In the genomic region with DNA sequence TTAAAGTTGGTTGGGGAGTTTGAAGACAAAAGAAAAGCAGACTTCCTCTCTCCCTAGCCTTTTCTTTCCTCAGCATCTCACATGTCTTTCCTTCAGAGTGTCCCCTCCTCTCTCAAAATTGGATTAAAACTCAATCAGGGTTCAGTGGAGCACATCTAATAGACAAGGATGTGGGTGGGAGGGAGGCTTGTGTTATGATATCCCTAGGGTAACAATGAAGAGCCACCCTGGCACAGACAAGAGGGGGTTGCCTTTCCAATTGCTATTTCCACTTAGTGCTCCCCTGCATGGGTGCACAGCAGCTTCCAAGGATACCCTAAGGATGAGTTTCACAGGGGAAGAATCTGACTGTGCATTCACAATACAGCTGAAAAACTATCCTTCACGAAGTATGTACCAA, we compare ENCODE assay signal across 16 cellular contexts.
DNase-seq lines count a peak whose midpoint lies in the region; ATAC-seq and TF ChIP-seq lines count a peak whose summit lies in the region.
"Had no signal": no experiment of that assay in that cellular context is flagged by ENCODE, and none has a peak within 500 bp of the region (broad histone marks: within the 10 kb centered on the region; RNA-seq: fewer than 3 reads in every experiment).

No MANE protein-coding gene starts in this region.

- H3K9me3 ChIP-seq in BLaER1 treated with 17β-estradiol and CSF1 and Interleukin-3, amounts not matched to agents 10 nM and 100 nM (replicated peaks in 1 of 11): peaks cover 0 to 10% (median 8%) of the 10 kb centered on the region in 11 experiments; a peak in 11 of 22 replicates
- H3K9me3 ChIP-seq in neural progenitor cell (ENCODE audit: low read depth): no peaks in the 10 kb centered on the region

- no peak overlapping the region for H3K27ac Mint-ChIP-seq in neural progenitor cell
- H3K27ac Mint-ChIP-seq: CD8-positive, alpha-beta T cell; HFFc6 had no signal

- no peak for ATAC-seq in GM21717 (IDR thresholded peaks at IDR 0.05; ENCODE audit: unreplicated experiment)
- ATAC-seq: CD8-positive, alpha-beta T cell; HCT116 had no signal

- H3F3A ChIP-seq in neural progenitor cell (ENCODE audit: low read depth): no peaks in the 10 kb centered on the region

- no peaks in the 10 kb centered on the region for H3K27me3 ChIP-seq in BLaER1 treated with 17β-estradiol and CSF1 and Interleukin-3, amounts not matched to agents 10 nM and 100 nM
- H3K27me3 ChIP-seq in neural progenitor cell: no peaks in the 10 kb centered on the region

- H3K36me3 Mint-ChIP-seq in neural progenitor cell: peaks cover 2% of the 10 kb centered on the region
- H3K36me3 Mint-ChIP-seq: CD8-positive, alpha-beta T cell had no signal

- DNase-seq in NCI-H2171 treated with DMSO at 0.1 percent for 48 hours (lab: John Stamatoyannopoulos, UW) (peak; percentile 14), NCI-H2171 (lab: John Stamatoyannopoulos, UW) (no peak), neural progenitor cell (ENCODE audit: low spot score) (peak; percentile 73), AML-193 (lab: John Stamatoyannopoulos, UW) (no peak), cerebellum (ENCODE audit: low spot score) (no peak)
- DNase-seq: 8988T; Calu3; CD8-positive, alpha-beta T cell; DMS79 treated with DMSO at 0.1 percent for 48 hours; GF-D8; GOT3; H7; HFFc6 had no signal

- peak overlapping the region in 6 of 11 experiments; percentile 0 to 38 (median 22); a peak in 5 of 22 replicates for H3K4me2 ChIP-seq in BLaER1 treated with 17β-estradiol and CSF1 and Interleukin-3, amounts not matched to agents 10 nM and 100 nM
- H3K4me2 ChIP-seq in neural progenitor cell: no peak overlapping the region

- no peak for TF ChIP-seq CTCF in neural progenitor cell (IDR thresholded peaks at IDR 0.05)

- H3K4me3 ChIP-seq in BLaER1 treated with 17β-estradiol and CSF1 and Interleukin-3, amounts not matched to agents 10 nM and 100 nM: no peak overlapping the region
- no peak overlapping the region for H3K4me3 ChIP-seq in neural progenitor cell

- no peak overlapping the region for H3K4me3 Mint-ChIP-seq in neural progenitor cell
- H3K4me3 Mint-ChIP-seq: CD8-positive, alpha-beta T cell; HFFc6 had no signal

- peaks cover 19% of the 10 kb centered on the region for H3K9me3 Mint-ChIP-seq in neural progenitor cell

- no peak overlapping the region for H2AFZ ChIP-seq in neural progenitor cell (replicated peaks)

- no peaks in the 10 kb centered on the region for H3K36me3 ChIP-seq in BLaER1 treated with 17β-estradiol and CSF1 and Interleukin-3, amounts not matched to agents 10 nM and 100 nM
- H3K36me3 ChIP-seq in neural progenitor cell: no peaks in the 10 kb centered on the region

- peaks cover 0 to 10% (median 3%) of the 10 kb centered on the region in 10 experiments; a peak in 6 of 20 replicates for H3K4me1 ChIP-seq in BLaER1 treated with 17β-estradiol and CSF1 and Interleukin-3, amounts not matched to agents 10 nM and 100 nM
- peaks cover 12% of the 10 kb centered on the region for H3K4me1 ChIP-seq in neural progenitor cell

- H3K79me2 ChIP-seq in neural progenitor cell (ENCODE audit: low read depth): no peaks in the 10 kb centered on the region

- H3K4me1 Mint-ChIP-seq in neural progenitor cell: peaks cover 14% of the 10 kb centered on the region

- no peaks in the 10 kb centered on the region for H3K27me3 Mint-ChIP-seq in neural progenitor cell (ENCODE audit: insufficient read depth, low read depth)

- no peak overlapping the region for H3K27ac ChIP-seq in BLaER1 treated with 17β-estradiol and CSF1 and Interleukin-3, amounts not matched to agents 10 nM and 100 nM
- H3K27ac ChIP-seq in neural progenitor cell: no peak overlapping the region

- H3K9ac ChIP-seq in BLaER1 treated with 17β-estradiol and CSF1 and Interleukin-3, amounts not matched to agents 10 nM and 100 nM: no peak overlapping the region
- H3K9ac ChIP-seq in neural progenitor cell: no peak overlapping the region

- H4K20me1 ChIP-seq in BLaER1 treated with 17β-estradiol and CSF1 and Interleukin-3, amounts not matched to agents 10 nM and 100 nM: no peaks in the 10 kb centered on the region
- H4K20me1 ChIP-seq in neural progenitor cell (ENCODE audit: low read depth): no peaks in the 10 kb centered on the region

Comparison
In these comparisons a context has a peak if more than half of its experiments do, and no peak if none do; other contexts are left out.
1. DNase-seq: peak in NCI-H2171 treated with DMSO at 0.1 percent for 48 hours (single experiment) and neural progenitor cell (single experiment); none in NCI-H2171 (single experiment), AML-193 (0 of 2) and cerebellum (single experiment).